ENCODE assay signal across 14 cellular contexts in genomic region chr14:95211721-95212504, GRCh38. TPM values are rescaled to one million over a fixed set of nuclear protein-coding genes. Genes with fewer than 3 reads are reported as not detected.
DNase-seq lines count a peak whose midpoint lies in the region; ATAC-seq, FAIRE-seq and TF ChIP-seq lines count a peak whose summit lies in the region.
"Had no signal": no experiment of that assay in that cellular context is flagged by ENCODE, and none has a peak within 500 bp of the region (broad histone marks: within the 10 kb centered on the region; RNA-seq: fewer than 3 reads in every experiment).

No MANE protein-coding gene starts in this region.

- H3K4me3 ChIP-seq in HepG2 (replicated peaks in 1 of 3; ENCODE audit: insufficient read depth in 1 of 3, low read depth in 2 of 3, low read length in 3 of 3) = no peak overlapping the region

- H3K4me2 ChIP-seq in HepG2 (ENCODE audit: low read depth, low read length) = 0 out of 2 replicates have a peak overlapping the region, but pooled peaks have one; percentile 1
- H3K4me2 ChIP-seq: SK-N-SH had no signal

- H3K4me1 ChIP-seq in HepG2 (ENCODE audit: insufficient read depth, low read length) = peaks cover 25% of the 10 kb centered on the region

- H3K9me3 ChIP-seq in HepG2 (ENCODE audit: low read length) = no peaks in the 10 kb centered on the region
- H3K9me3 ChIP-seq: SK-N-SH had no signal

- DNase-seq in GM18507 (ENCODE audit: extremely low spot score, insufficient read length, low read depth) (no peak), HepG2 (ENCODE audit: low spot score) (no peak), NCI-H226 (no peak), HuH-7 (ENCODE audit: low spot score) (no peak), NCI-H1048 (lab: John Stamatoyannopoulos, UW) (no peak)
- DNase-seq: activated CD4-positive, CD25-positive, alpha-beta regulatory T cell; HFFc6; NCI-H1436; SK-N-SH; stimulated activated CD4-positive, alpha-beta T cell treated with anti-CD3 and anti-CD28 coated beads, Interleukin-2, amount 100 ng/mL, for 48 hours; stimulated activated naive CD4-positive, alpha-beta T cell treated with Interleukin-2 at 50 U/mL for 16 hours had no signal

- H3K9ac ChIP-seq in HepG2 (ENCODE audit: insufficient read depth, low read depth, low read length) = no peak overlapping the region
- H3K9ac ChIP-seq: SK-N-SH had no signal

- CTCF ChIA-PET in HepG2 (lab: Yijun Ruan, JAX; ENCODE audit: low intra/inter-chr PET ratio, low total read pairs) = no interaction called here

- H2AFZ ChIP-seq in HepG2 (ENCODE audit: low read length) = no peak overlapping the region

- 86% methylated on average over 8 of the region's 8 CpGs for WGBS in HepG2 (ENCODE audit: low lambda C conversion rate)

- BruUV-seq in HepG2 (replicated peaks; lab: Mats Ljungman, UMichigan) = no TSS peak

- in situ Hi-C loops in HepG2 (cut with HindIII; ENCODE audit: extremely low pct_ligation_motif_present, low pct_unique_long_range_greater_than_20kb) = no loop called here

- intact Hi-C loops in HepG2 (cut with micrococcal nuclease; ENCODE audit: unreplicated experiment) = no loop called here

- no peaks in the 10 kb centered on the region for H3K27me3 ChIP-seq in HepG2 (ENCODE audit: control insufficient read depth in 1 of 2, insufficient read depth in 2 of 2, low read length in 2 of 2)

- TF ChIP-seq RAD21 in HepG2 (CRISPR knock-in tag; IDR thresholded peaks at IDR 0.05) = no peak

- no peaks in the 10 kb centered on the region for H4K20me1 ChIP-seq in HepG2 (ENCODE audit: insufficient read depth, low read length)

- H3K36me3 ChIP-seq in HepG2 (replicated peaks in 1 of 2; ENCODE audit: control insufficient read depth in 1 of 2, insufficient read depth in 2 of 2, low read length in 2 of 2) = peaks cover 0 to 9% of the 10 kb centered on the region in 2 experiments; a peak in 1 of 5 replicates

- POLR2A ChIA-PET in HepG2 (lab: Yijun Ruan, JAX) = no interaction called here

- peak; percentile 65 for FAIRE-seq in GM18507 (lab: Jason Lieb, UNC)
- no peak for FAIRE-seq in HepG2 (lab: Jason Lieb, UNC)

- TF ChIP-seq CTCF in HepG2 (CRISPR knock-in tag; IDR thresholded peaks at IDR 0.05) = no peak

- H3K79me2 ChIP-seq in HepG2 (ENCODE audit: insufficient read depth, low read length) = no peaks in the 10 kb centered on the region

- H3K27ac ChIP-seq in HepG2 (ENCODE audit: extremely low read length, insufficient read depth, low read length) = no peak overlapping the region

- TF ChIP-seq POLR2A in HepG2 (IDR thresholded peaks at IDR 0.05; ENCODE audit: insufficient read depth in 1 of 2, low read depth in 2 of 2, low read length in 2 of 2) = no peak

- ATAC-seq in GM21529 (IDR thresholded peaks at IDR 0.05; ENCODE audit: unreplicated experiment) (peak; percentile 45), HG03196 (IDR thresholded peaks at IDR 0.05; ENCODE audit: unreplicated experiment) (peak; percentile 64), HepG2 (peak; percentile 74), HG03442 (IDR thresholded peaks at IDR 0.05; ENCODE audit: unreplicated experiment) (no peak)

- TF ChIP-seq EP300 in HepG2 (IDR thresholded peaks at IDR 0.05; ENCODE audit: low read depth in 2 of 2, low read length in 2 of 2) (no peak), HepG2 (CRISPR knock-in tag; IDR thresholded peaks at IDR 0.05; ENCODE audit: borderline replicate concordance) (no peak)

TF ChIP-seq in HepG2, 621 proteins besides CTCF, POLR2A, EP300 and RAD21:
- TF ChIP-seq RBM39 (IDR thresholded peaks at IDR 0.05; ENCODE audit: low read depth, low read length, poor library complexity, severe bottlenecking) (no peak), PRMT3 (CRISPR knock-in tag; IDR thresholded peaks at IDR 0.05; ENCODE audit: borderline replicate concordance, low read depth) (no peak), ZNF570 (CRISPR knock-in tag; IDR thresholded peaks at IDR 0.05; ENCODE audit: borderline replicate concordance) (no peak), ZMAT5 (CRISPR knock-in tag; IDR thresholded peaks at IDR 0.05; ENCODE audit: borderline replicate concordance, low read depth) (no peak), KAT7 (CRISPR knock-in tag; IDR thresholded peaks at IDR 0.05; ENCODE audit: borderline replicate concordance) (no peak), NAIF1 (CRISPR knock-in tag; IDR thresholded peaks at IDR 0.05; ENCODE audit: borderline replicate concordance) (no peak), PLRG1 (conservative IDR thresholded peaks at IDR 0.05) (no peak), XBP1 (CRISPR knock-in tag; IDR thresholded peaks at IDR 0.05) (no peak), ZNF446 (CRISPR knock-in tag; IDR thresholded peaks at IDR 0.05) (no peak), ZNF83 (CRISPR knock-in tag; IDR thresholded peaks at IDR 0.05; ENCODE audit: borderline replicate concordance) (no peak), ZNF597 (CRISPR knock-in tag; IDR thresholded peaks at IDR 0.05) (no peak), GTF2F1 (IDR thresholded peaks at IDR 0.05; ENCODE audit: low read length) (no peak), ZNF790 (CRISPR knock-in tag; IDR thresholded peaks at IDR 0.05; ENCODE audit: borderline replicate concordance) (no peak), MAFK (conservative IDR thresholded peaks at IDR 0.05 in 1 of 2, IDR thresholded peaks at IDR 0.05 in 1 of 2; ENCODE audit: low read length in 2 of 2) (no peak), ZNF788 (CRISPR knock-in tag; IDR thresholded peaks at IDR 0.05; ENCODE audit: borderline replicate concordance) (no peak), ETV5 (CRISPR knock-in tag; IDR thresholded peaks at IDR 0.05; ENCODE audit: borderline replicate concordance) (no peak), FLYWCH1 (CRISPR knock-in tag; IDR thresholded peaks at IDR 0.05) (no peak), FIP1L1 (IDR thresholded peaks at IDR 0.05; ENCODE audit: borderline replicate concordance, insufficient read depth, low read depth, low read length) (no peak), EHMT2 (IDR thresholded peaks at IDR 0.05; ENCODE audit: borderline replicate concordance, low read depth, low read length) (no peak), ZNF703 (CRISPR knock-in tag; IDR thresholded peaks at IDR 0.05; ENCODE audit: borderline replicate concordance) (no peak)
TF ChIP-seq in HepG2: peak in this region for 0.

RNA-seq across cellular contexts. Expression of gene DICER1, which starts 54.6 kb away (rescaled TPM):
- 61.9 and 88.8 TPM in 2 replicates for total RNA-seq in HepG2 (2016; rRNA removed; fragmentation: Illumina TruSeq; extraction: Trizol)
- total RNA-seq in HepG2 (2016; cell fraction: cytosol; rRNA removed; fragmentation: Illumina TruSeq; extraction: Trizol; ENCODE audit: low read depth) = 10.5 and 12.5 TPM in 2 replicates
- 56.8 and 81.5 TPM in 2 replicates for total RNA-seq in HepG2 (2016; cell fraction: insoluble cytoplasmic fraction; rRNA removed; fragmentation: Illumina TruSeq; extraction: Trizol)
- total RNA-seq in HepG2 (2016; cell fraction: membrane; rRNA removed; fragmentation: Illumina TruSeq; extraction: Trizol) = 28.2 and 32.1 TPM in 2 replicates
- total RNA-seq in HepG2 (2016; cell fraction: nucleus; rRNA removed; fragmentation: Illumina TruSeq; extraction: Trizol) = 64.4 and 74.3 TPM in 2 replicates
- polyA plus RNA-seq in HepG2 (2011; rRNA removed) = 23.6 and 31.8 TPM in 2 replicates
- polyA plus RNA-seq in HepG2 (2011; cell fraction: cytosol; rRNA removed) = 9.8 and 13.5 TPM in 2 replicates
- 29.6 and 34.3 TPM in 2 replicates for polyA plus RNA-seq in HepG2 (2011; cell fraction: nucleus; rRNA removed)
- polyA plus RNA-seq in HepG2 (2012) = 18.7 and 21.1 TPM in 2 replicates
- 0.61 and 1.1 TPM in 2 replicates for polyA plus RNA-seq in HepG2 (2016; cell fraction: cytosol; fragmentation: Illumina TruSeq; extraction: Trizol; ENCODE audit: low read depth)
- 33.8 and 35.8 TPM in 2 replicates for polyA plus RNA-seq in HepG2 (2016; cell fraction: insoluble cytoplasmic fraction; fragmentation: Illumina TruSeq; extraction: Trizol; ENCODE audit: low read depth)
- polyA plus RNA-seq in HepG2 (2016; cell fraction: membrane; fragmentation: Illumina TruSeq; extraction: Trizol; ENCODE audit: low read depth) = 3.3 and 3.9 TPM in 2 replicates
- 42.9 and 44.5 TPM in 2 replicates for polyA plus RNA-seq in HepG2 (2016; cell fraction: nucleus; fragmentation: Illumina TruSeq; extraction: Trizol; ENCODE audit: insufficient read depth, low read depth)
- polyA minus RNA-seq in HepG2 (2011; rRNA and poly(A)+ RNA removed; ENCODE audit: low replicate concordance) = 84.7 and 103 TPM in 2 replicates
- polyA minus RNA-seq in HepG2 (2011; cell fraction: cytosol; rRNA and poly(A)+ RNA removed) = 49.5 and 78.0 TPM in 2 replicates
- 130 and 156 TPM in 2 replicates for polyA minus RNA-seq in HepG2 (2011; cell fraction: nucleus; rRNA and poly(A)+ RNA removed)
